1 cellular context compared by ENCODE assay signal in the genomic region with DNA sequence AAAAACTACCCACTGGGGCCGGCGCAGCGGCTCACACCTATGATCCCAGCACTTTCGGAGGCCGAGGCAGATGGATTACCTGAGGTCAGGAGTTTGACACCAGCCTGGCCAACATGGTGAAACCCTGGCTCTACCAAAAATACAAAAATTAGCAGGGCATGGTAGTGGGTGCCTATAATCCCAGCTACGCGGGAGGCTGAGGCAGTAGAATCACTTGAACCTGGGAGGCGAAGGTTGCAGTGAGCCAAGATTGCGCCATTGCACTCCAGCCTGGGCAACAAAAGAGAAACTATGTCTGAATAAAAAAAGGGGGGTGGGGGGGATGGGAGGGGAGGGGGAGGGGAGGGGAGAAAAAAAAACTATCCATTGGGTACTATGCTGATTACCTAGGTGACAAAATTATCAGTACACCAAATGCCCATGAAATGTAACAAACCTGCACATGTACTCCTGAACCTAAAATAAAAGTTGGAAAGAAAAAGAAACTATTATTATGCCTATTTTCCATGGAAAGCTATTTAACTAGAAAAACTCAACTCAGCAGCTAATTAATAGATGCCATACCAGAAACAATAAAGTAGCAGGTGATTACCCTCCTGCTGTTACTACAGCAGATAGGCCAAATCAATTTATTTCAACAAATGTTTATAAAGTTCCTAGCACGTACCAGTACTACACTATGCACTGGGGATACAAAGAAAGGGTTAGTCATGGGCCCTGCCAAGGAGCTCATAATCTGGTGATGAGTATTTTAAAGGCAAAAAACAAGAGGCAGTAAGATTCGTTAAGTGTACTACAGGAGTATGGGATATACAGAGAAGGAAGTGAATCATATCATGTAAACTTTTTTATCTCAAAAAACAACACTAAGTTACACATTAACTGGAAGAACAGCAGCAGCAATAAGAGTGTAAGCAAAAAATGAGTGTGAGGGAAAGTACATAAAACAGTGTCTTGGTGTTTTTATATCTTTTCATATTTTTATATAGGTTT.
TF ChIP-seq lines count a peak whose summit lies in the region.

No MANE protein-coding gene starts in this region.

TF ChIP-seq in IMR-90, 13 proteins besides CTCF, POLR2A, EP300 and RAD21 (continued from another document):
- TF ChIP-seq, protein P1, sequence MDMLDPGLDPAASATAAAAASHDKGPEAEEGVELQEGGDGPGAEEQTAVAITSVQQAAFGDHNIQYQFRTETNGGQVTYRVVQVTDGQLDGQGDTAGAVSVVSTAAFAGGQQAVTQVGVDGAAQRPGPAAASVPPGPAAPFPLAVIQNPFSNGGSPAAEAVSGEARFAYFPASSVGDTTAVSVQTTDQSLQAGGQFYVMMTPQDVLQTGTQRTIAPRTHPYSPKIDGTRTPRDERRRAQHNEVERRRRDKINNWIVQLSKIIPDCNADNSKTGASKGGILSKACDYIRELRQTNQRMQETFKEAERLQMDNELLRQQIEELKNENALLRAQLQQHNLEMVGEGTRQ (IDR thresholded peaks at IDR 0.05; ENCODE audit: low read depth, low read length) = no peak
- no peak for TF ChIP-seq BHLHE40 (IDR thresholded peaks at IDR 0.05; ENCODE audit: low read depth, low read length)
- TF ChIP-seq CEBPB (IDR thresholded peaks at IDR 0.05; ENCODE audit: low read depth, low read length) = 0 out of 2 replicates have a peak, but pooled peaks have one; percentile 15
- no peak for TF ChIP-seq CHD1 (IDR thresholded peaks at IDR 0.05; ENCODE audit: low read depth, low read length)
- TF ChIP-seq NFE2L2 (IDR thresholded peaks at IDR 0.05; ENCODE audit: low read depth, low read length) = no peak
- no peak for TF ChIP-seq RFX5 (IDR thresholded peaks at IDR 0.05; ENCODE audit: low read depth, low read length)
